In the genomic region with DNA sequence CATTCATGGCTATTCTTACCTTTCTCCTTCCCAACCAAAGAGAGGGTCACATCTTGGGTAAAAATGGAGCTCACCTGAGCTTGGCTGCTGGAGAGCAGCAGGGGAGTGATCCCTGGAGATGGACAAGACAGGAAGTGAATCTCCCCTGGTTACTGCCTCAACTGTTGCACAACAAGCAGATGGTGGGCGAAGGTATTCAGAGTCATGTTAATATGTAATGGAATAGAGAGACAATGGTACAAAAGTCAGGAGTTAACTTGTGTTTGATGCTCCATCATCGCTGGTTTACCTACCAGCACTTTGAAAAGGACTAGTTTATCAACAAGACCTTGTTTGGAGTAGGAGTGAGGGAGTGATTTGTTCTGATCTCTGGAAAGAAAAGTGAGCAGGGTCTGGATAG, we compare ENCODE assay signal across 1 cellular context.
TF ChIP-seq lines count a peak whose summit lies in the region.

No MANE protein-coding gene starts in this region.

TF ChIP-seq in HepG2, 621 proteins besides CTCF, POLR2A, EP300 and RAD21 (continued from another document and continues in another):
- TF ChIP-seq, protein P1, sequence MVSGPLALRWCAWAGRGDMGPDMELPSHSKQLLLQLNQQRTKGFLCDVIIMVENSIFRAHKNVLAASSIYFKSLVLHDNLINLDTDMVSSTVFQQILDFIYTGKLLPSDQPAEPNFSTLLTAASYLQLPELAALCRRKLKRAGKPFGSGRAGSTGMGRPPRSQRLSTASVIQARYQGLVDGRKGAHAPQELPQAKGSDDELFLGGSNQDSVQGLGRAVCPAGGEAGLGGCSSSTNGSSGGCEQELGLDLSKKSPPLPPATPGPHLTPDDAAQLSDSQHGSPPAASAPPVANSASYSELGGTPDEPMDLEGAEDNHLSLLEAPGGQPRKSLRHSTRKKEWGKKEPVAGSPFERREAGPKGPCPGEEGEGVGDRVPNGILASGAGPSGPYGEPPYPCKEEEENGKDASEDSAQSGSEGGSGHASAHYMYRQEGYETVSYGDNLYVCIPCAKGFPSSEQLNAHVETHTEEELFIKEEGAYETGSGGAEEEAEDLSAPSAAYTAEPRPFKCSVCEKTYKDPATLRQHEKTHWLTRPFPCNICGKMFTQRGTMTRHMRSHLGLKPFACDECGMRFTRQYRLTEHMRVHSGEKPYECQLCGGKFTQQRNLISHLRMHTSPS (CRISPR knock-in tag; IDR thresholded peaks at IDR 0.05; ENCODE audit: low read depth) = no peak
- TF ChIP-seq TBX2 (CRISPR knock-in tag; IDR thresholded peaks at IDR 0.05; ENCODE audit: borderline replicate concordance) (no peak), RORA (CRISPR knock-in tag; IDR thresholded peaks at IDR 0.05) (no peak), DPF2 (CRISPR knock-in tag; IDR thresholded peaks at IDR 0.05; ENCODE audit: borderline replicate concordance, low read depth) (no peak), ZNF570 (CRISPR knock-in tag; IDR thresholded peaks at IDR 0.05; ENCODE audit: borderline replicate concordance) (no peak), ZNF883 (CRISPR knock-in tag; IDR thresholded peaks at IDR 0.05; ENCODE audit: not compliant biosample characterization) (no peak), KDM1A (CRISPR knock-in tag; IDR thresholded peaks at IDR 0.05) (no peak), PRMT3 (CRISPR knock-in tag; IDR thresholded peaks at IDR 0.05; ENCODE audit: borderline replicate concordance, low read depth) (no peak), SPEN (CRISPR knock-in tag; IDR thresholded peaks at IDR 0.05; ENCODE audit: low read depth) (no peak), SMAD9 (CRISPR knock-in tag; IDR thresholded peaks at IDR 0.05) (no peak), GZF1 (CRISPR knock-in tag; IDR thresholded peaks at IDR 0.05) (no peak), FOSL2 (CRISPR knock-in tag; IDR thresholded peaks at IDR 0.05) (peak; percentile 41; the same call in 1 of the 2 replicates), ZNF850 (CRISPR knock-in tag; conservative IDR thresholded peaks at IDR 0.05) (no peak), HOXA5 (CRISPR knock-in tag; IDR thresholded peaks at IDR 0.05) (no peak), SAFB2 (CRISPR knock-in tag; IDR thresholded peaks at IDR 0.05; ENCODE audit: borderline replicate concordance, low read depth) (no peak), GABPB1 (CRISPR knock-in tag; IDR thresholded peaks at IDR 0.05) (peak; percentile 36; the same call in 1 of the 2 replicates), HDAC1 (CRISPR knock-in tag; IDR thresholded peaks at IDR 0.05) (0 out of 2 replicates have a peak, but pooled peaks have one; percentile 16), U2AF1 (optimal IDR thresholded peaks at IDR 0.05; ENCODE audit: low read depth, low read length) (no peak), ISL2 (CRISPR knock-in tag; IDR thresholded peaks at IDR 0.05) (no peak), U2AF2 (IDR thresholded peaks at IDR 0.05; ENCODE audit: low read depth, low read length) (no peak), NFRKB (IDR thresholded peaks at IDR 0.05) (no peak), SOX6 (IDR thresholded peaks at IDR 0.05) (no peak), SOX6 (CRISPR knock-in tag; IDR thresholded peaks at IDR 0.05) (peak; percentile 58), ZNF20 (CRISPR knock-in tag; IDR thresholded peaks at IDR 0.05) (no peak), DR1 (CRISPR knock-in tag; IDR thresholded peaks at IDR 0.05) (no peak), ZFYVE20 (CRISPR knock-in tag; IDR thresholded peaks at IDR 0.05; ENCODE audit: borderline replicate concordance, low read depth) (no peak), PCBP2 (optimal IDR thresholded peaks at IDR 0.05; ENCODE audit: low read depth, low read length, poor library complexity, severe bottlenecking) (no peak)
- TF ChIP-seq, protein P2, sequence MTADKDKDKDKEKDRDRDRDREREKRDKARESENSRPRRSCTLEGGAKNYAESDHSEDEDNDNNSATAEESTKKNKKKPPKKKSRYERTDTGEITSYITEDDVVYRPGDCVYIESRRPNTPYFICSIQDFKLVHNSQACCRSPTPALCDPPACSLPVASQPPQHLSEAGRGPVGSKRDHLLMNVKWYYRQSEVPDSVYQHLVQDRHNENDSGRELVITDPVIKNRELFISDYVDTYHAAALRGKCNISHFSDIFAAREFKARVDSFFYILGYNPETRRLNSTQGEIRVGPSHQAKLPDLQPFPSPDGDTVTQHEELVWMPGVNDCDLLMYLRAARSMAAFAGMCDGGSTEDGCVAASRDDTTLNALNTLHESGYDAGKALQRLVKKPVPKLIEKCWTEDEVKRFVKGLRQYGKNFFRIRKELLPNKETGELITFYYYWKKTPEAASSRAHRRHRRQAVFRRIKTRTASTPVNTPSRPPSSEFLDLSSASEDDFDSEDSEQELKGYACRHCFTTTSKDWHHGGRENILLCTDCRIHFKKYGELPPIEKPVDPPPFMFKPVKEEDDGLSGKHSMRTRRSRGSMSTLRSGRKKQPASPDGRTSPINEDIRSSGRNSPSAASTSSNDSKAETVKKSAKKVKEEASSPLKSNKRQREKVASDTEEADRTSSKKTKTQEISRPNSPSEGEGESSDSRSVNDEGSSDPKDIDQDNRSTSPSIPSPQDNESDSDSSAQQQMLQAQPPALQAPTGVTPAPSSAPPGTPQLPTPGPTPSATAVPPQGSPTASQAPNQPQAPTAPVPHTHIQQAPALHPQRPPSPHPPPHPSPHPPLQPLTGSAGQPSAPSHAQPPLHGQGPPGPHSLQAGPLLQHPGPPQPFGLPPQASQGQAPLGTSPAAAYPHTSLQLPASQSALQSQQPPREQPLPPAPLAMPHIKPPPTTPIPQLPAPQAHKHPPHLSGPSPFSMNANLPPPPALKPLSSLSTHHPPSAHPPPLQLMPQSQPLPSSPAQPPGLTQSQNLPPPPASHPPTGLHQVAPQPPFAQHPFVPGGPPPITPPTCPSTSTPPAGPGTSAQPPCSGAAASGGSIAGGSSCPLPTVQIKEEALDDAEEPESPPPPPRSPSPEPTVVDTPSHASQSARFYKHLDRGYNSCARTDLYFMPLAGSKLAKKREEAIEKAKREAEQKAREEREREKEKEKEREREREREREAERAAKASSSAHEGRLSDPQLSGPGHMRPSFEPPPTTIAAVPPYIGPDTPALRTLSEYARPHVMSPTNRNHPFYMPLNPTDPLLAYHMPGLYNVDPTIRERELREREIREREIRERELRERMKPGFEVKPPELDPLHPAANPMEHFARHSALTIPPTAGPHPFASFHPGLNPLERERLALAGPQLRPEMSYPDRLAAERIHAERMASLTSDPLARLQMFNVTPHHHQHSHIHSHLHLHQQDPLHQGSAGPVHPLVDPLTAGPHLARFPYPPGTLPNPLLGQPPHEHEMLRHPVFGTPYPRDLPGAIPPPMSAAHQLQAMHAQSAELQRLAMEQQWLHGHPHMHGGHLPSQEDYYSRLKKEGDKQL (CRISPR knock-in tag; IDR thresholded peaks at IDR 0.05; ENCODE audit: low read depth) = no peak
- TF ChIP-seq, protein P3, sequence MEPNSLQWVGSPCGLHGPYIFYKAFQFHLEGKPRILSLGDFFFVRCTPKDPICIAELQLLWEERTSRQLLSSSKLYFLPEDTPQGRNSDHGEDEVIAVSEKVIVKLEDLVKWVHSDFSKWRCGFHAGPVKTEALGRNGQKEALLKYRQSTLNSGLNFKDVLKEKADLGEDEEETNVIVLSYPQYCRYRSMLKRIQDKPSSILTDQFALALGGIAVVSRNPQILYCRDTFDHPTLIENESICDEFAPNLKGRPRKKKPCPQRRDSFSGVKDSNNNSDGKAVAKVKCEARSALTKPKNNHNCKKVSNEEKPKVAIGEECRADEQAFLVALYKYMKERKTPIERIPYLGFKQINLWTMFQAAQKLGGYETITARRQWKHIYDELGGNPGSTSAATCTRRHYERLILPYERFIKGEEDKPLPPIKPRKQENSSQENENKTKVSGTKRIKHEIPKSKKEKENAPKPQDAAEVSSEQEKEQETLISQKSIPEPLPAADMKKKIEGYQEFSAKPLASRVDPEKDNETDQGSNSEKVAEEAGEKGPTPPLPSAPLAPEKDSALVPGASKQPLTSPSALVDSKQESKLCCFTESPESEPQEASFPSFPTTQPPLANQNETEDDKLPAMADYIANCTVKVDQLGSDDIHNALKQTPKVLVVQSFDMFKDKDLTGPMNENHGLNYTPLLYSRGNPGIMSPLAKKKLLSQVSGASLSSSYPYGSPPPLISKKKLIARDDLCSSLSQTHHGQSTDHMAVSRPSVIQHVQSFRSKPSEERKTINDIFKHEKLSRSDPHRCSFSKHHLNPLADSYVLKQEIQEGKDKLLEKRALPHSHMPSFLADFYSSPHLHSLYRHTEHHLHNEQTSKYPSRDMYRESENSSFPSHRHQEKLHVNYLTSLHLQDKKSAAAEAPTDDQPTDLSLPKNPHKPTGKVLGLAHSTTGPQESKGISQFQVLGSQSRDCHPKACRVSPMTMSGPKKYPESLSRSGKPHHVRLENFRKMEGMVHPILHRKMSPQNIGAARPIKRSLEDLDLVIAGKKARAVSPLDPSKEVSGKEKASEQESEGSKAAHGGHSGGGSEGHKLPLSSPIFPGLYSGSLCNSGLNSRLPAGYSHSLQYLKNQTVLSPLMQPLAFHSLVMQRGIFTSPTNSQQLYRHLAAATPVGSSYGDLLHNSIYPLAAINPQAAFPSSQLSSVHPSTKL (CRISPR knock-in tag; IDR thresholded peaks at IDR 0.05) = peak; percentile 49; the same call in 1 of the 2 replicates
- TF ChIP-seq, protein P4, sequence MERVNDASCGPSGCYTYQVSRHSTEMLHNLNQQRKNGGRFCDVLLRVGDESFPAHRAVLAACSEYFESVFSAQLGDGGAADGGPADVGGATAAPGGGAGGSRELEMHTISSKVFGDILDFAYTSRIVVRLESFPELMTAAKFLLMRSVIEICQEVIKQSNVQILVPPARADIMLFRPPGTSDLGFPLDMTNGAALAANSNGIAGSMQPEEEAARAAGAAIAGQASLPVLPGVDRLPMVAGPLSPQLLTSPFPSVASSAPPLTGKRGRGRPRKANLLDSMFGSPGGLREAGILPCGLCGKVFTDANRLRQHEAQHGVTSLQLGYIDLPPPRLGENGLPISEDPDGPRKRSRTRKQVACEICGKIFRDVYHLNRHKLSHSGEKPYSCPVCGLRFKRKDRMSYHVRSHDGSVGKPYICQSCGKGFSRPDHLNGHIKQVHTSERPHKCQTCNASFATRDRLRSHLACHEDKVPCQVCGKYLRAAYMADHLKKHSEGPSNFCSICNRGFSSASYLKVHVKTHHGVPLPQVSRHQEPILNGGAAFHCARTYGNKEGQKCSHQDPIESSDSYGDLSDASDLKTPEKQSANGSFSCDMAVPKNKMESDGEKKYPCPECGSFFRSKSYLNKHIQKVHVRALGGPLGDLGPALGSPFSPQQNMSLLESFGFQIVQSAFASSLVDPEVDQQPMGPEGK (CRISPR knock-in tag; IDR thresholded peaks at IDR 0.05) = no peak
- TF ChIP-seq, protein P5, sequence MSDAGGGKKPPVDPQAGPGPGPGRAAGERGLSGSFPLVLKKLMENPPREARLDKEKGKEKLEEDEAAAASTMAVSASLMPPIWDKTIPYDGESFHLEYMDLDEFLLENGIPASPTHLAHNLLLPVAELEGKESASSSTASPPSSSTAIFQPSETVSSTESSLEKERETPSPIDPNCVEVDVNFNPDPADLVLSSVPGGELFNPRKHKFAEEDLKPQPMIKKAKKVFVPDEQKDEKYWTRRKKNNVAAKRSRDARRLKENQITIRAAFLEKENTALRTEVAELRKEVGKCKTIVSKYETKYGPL (CRISPR knock-in tag; IDR thresholded peaks at IDR 0.05) = no peak
- TF ChIP-seq, protein P6, sequence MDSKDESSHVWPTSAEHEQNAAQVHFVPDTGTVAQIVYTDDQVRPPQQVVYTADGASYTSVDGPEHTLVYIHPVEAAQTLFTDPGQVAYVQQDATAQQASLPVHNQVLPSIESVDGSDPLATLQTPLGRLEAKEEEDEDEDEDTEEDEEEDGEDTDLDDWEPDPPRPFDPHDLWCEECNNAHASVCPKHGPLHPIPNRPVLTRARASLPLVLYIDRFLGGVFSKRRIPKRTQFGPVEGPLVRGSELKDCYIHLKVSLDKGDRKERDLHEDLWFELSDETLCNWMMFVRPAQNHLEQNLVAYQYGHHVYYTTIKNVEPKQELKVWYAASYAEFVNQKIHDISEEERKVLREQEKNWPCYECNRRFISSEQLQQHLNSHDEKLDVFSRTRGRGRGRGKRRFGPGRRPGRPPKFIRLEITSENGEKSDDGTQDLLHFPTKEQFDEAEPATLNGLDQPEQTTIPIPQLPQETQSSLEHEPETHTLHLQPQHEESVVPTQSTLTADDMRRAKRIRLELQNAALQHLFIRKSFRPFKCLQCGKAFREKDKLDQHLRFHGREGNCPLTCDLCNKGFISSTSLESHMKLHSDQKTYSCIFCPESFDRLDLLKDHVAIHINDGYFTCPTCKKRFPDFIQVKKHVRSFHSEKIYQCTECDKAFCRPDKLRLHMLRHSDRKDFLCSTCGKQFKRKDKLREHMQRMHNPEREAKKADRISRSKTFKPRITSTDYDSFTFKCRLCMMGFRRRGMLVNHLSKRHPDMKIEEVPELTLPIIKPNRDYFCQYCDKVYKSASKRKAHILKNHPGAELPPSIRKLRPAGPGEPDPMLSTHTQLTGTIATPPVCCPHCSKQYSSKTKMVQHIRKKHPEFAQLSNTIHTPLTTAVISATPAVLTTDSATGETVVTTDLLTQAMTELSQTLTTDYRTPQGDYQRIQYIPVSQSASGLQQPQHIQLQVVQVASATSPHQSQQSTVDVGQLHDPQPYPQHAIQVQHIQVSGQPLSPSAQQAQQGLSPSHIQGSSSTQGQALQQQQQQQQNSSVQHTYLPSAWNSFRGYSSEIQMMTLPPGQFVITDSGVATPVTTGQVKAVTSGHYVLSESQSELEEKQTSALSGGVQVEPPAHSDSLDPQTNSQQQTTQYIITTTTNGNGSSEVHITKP (CRISPR knock-in tag; IDR thresholded peaks at IDR 0.05; ENCODE audit: low read depth) = no peak
- TF ChIP-seq, protein P7, sequence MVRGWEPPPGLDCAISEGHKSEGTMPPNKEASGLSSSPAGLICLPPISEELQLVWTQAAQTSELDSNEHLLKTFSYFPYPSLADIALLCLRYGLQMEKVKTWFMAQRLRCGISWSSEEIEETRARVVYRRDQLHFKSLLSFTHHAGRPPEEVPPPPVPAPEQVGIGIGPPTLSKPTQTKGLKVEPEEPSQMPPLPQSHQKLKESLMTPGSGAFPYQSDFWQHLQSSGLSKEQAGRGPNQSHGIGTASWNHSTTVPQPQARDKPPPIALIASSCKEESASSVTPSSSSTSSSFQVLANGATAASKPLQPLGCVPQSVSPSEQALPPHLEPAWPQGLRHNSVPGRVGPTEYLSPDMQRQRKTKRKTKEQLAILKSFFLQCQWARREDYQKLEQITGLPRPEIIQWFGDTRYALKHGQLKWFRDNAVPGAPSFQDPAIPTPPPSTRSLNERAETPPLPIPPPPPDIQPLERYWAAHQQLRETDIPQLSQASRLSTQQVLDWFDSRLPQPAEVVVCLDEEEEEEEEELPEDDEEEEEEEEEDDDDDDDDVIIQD (CRISPR knock-in tag; IDR thresholded peaks at IDR 0.05; ENCODE audit: low read depth) = peak; percentile 55; the same call in 1 of the 2 replicates
- TF ChIP-seq, protein P8, sequence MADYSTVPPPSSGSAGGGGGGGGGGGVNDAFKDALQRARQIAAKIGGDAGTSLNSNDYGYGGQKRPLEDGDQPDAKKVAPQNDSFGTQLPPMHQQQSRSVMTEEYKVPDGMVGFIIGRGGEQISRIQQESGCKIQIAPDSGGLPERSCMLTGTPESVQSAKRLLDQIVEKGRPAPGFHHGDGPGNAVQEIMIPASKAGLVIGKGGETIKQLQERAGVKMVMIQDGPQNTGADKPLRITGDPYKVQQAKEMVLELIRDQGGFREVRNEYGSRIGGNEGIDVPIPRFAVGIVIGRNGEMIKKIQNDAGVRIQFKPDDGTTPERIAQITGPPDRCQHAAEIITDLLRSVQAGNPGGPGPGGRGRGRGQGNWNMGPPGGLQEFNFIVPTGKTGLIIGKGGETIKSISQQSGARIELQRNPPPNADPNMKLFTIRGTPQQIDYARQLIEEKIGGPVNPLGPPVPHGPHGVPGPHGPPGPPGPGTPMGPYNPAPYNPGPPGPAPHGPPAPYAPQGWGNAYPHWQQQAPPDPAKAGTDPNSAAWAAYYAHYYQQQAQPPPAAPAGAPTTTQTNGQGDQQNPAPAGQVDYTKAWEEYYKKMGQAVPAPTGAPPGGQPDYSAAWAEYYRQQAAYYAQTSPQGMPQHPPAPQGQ (CRISPR knock-in tag; IDR thresholded peaks at IDR 0.05; ENCODE audit: borderline replicate concordance) = no peak
